Comparison of ENCODE assay signal across 21 cellular contexts in genomic region chr16:87199379-87199778, GRCh38.
"Had no signal": no experiment of that assay in that cellular context is flagged by ENCODE, and none has a peak within 500 bp of the region (broad histone marks: within the 10 kb centered on the region; RNA-seq: fewer than 3 reads in every experiment).

No MANE protein-coding gene starts in this region.

- H3K4me3 Mint-ChIP-seq: activated CD8-positive, alpha-beta T cell treated with anti-CD3 and anti-CD28 coated beads, Interleukin-2, amount 10 ng/mL, durations not matched to agents 7 days and 5 days; activated naive CD4-positive, alpha-beta T cell treated with anti-CD3 and anti-CD28 coated beads for 36 hours; activated naive CD8-positive, alpha-beta T cell; activated T-helper 17 cell treated with anti-CD3 and anti-CD28 coated beads, Interleukin-2, amount 50 U/mL, for 72 hours; T-helper 1 cell treated with Interleukin-12 subunit alpha and Interleukin-12 subunit beta and Interleukin-4 antibody, amounts not matched to agents 30 μg/mL and 1 μg/mL, for 36 hours had no signal

- H3K9me3 ChIP-seq: adrenal gland had no signal

- H3K4me1 Mint-ChIP-seq: activated T-helper 17 cell treated with anti-CD3 and anti-CD28 coated beads, Interleukin-2, amount 50 U/mL, for 72 hours had no signal

- H3K27ac Mint-ChIP-seq: activated CD8-positive, alpha-beta T cell treated with anti-CD3 and anti-CD28 coated beads, Interleukin-2, amount 10 ng/mL, durations not matched to agents 7 days and 5 days; activated naive CD4-positive, alpha-beta T cell treated with anti-CD3 and anti-CD28 coated beads for 36 hours; activated naive CD8-positive, alpha-beta T cell; activated T-helper 17 cell treated with anti-CD3 and anti-CD28 coated beads, Interleukin-2, amount 50 U/mL, for 72 hours; T-helper 1 cell treated with Interleukin-12 subunit alpha and Interleukin-12 subunit beta and Interleukin-4 antibody, amounts not matched to agents 30 μg/mL and 1 μg/mL, for 36 hours had no signal

- H3K27ac ChIP-seq: adrenal gland had no signal

- H3K36me3 ChIP-seq: adrenal gland had no signal

- ATAC-seq: activated CD4-positive, CD25-positive, alpha-beta regulatory T cell treated with anti-CD3 and anti-CD28 coated beads, Interleukin-2, amount 50 U/mL, for 24 hours; activated CD8-positive, alpha-beta T cell treated with anti-CD3 and anti-CD28 coated beads, Interleukin-2, amount 10 ng/mL, durations not matched to agents 7 days and 5 days; activated T-helper 17 cell treated with anti-CD3 and anti-CD28 coated beads, Interleukin-2, amount 50 U/mL, for 72 hours had no signal

- H3K36me3 Mint-ChIP-seq: activated naive CD8-positive, alpha-beta T cell had no signal

- H3K9me3 Mint-ChIP-seq: activated naive CD4-positive, alpha-beta T cell treated with anti-CD3 and anti-CD28 coated beads for 36 hours; activated T-helper 17 cell treated with anti-CD3 and anti-CD28 coated beads, Interleukin-2, amount 50 U/mL, for 72 hours had no signal

- H3K4me3 ChIP-seq: adrenal gland had no signal

- H3K27me3 ChIP-seq: adrenal gland had no signal

- DNase-seq: activated CD4-positive, alpha-beta T cell treated with anti-CD3 and anti-CD28 coated beads for 4 hours; activated CD8-positive, alpha-beta memory T cell treated with anti-CD3 and anti-CD28 coated beads, Interleukin-2, amount 50 U/mL, for 48 hours; activated CD8-positive, alpha-beta T cell treated with anti-CD3 and anti-CD28 coated beads, Interleukin-2, amount 10 ng/mL, durations not matched to agents 7 days and 5 days; activated gamma-delta T cell; activated naive CD4-positive, alpha-beta T cell treated with anti-CD3 and anti-CD28 coated beads for 36 hours; activated T-cell treated with anti-CD3 and anti-CD28 coated beads, Interleukin-2, amount 50 U/mL, for 1 hour; adrenal gland; anterior cingulate cortex; KG1; NCI-H1092; NCI-H1417; NCI-H1930; NCI-H345; NCI-H510A treated with DMSO at 0.1 percent for 48 hours; NCI-H69; NK-92 treated with Interleukin-12 subunit alpha and Interleukin-12 subunit beta, amount 100 ng/mL, for 24 hours; SHP77 treated with DMSO at 0.1 percent for 48 hours had no signal
